35 cellular contexts compared by ENCODE assay signal in the genomic region with DNA sequence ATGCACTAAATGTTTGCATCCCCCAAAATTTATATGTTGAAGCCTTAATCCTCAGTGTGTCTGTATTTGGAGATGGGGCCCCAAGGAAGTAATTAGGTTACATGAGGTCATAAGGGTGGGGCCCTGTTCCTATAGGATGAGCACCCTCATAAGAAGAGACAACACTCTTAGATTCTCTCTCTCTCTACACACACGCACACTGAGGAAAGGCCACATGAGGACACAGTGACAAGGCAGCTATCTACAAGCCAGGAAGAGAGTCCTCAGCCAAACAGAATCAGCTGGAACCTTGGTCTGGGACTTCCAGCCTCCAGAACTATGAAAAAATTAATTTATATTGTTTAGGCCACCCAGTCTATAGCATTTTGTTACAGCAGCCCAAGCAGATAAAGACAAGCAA.
"Had no signal": no experiment of that assay in that cellular context is flagged by ENCODE, and none has a peak within 500 bp of the region (broad histone marks: within the 10 kb centered on the region; RNA-seq: fewer than 3 reads in every experiment).

No MANE protein-coding gene starts in this region.

- H3K9me3 Mint-ChIP-seq: activated CD4-positive, alpha-beta memory T cell treated with anti-CD3 and anti-CD28 coated beads, Interleukin-2, amount 10 ng/mL, durations not matched to agents 7 days and 5 days; activated CD4-positive, alpha-beta T cell treated with anti-CD3 and anti-CD28 coated beads, Interleukin-2, amount 10 ng/mL, durations not matched to agents 7 days and 5 days; activated naive CD4-positive, alpha-beta T cell treated with anti-CD3 and anti-CD28 coated beads, Interleukin-2, amount 10 ng/mL, durations not matched to agents 7 days and 5 days; activated naive CD4-positive, alpha-beta T cell treated with anti-CD3 and anti-CD28 coated beads, Interleukin-2, amount 50 U/mL, for 24 hours; activated naive CD8-positive, alpha-beta T cell treated with anti-CD3 and anti-CD28 coated beads, Interleukin-2, amount 10 ng/mL, durations not matched to agents 7 days and 5 days; activated naive CD8-positive, alpha-beta T cell treated with anti-CD3 and anti-CD28 coated beads, Interleukin-2, amount 50 U/mL, for 24 hours; activated T-cell treated with anti-CD3 and anti-CD28 coated beads, Interleukin-2, amount 50 U/mL, for 24 hours; activated T-helper 2 cell treated with anti-CD3 and anti-CD28 coated beads, Interferon-gamma antibody, Interleukin-2, Interleukin-4, amounts not matched to agents 10 μg/mL and 5 μg/mL and 100 μg/mL, durations not matched to agents 14 hours and 24 hours and 36 hours; brain; central memory CD8-positive, alpha-beta T cell; T-helper 1 cell treated with Interleukin-12 subunit alpha and Interleukin-12 subunit beta and Interleukin-4 antibody, amounts not matched to agents 30 μg/mL and 1 μg/mL, for 36 hours; T-helper 2 cell treated with Interferon-gamma antibody and Interleukin-4, amounts not matched to agents 5 μg/mL and 100 μg/mL, for 36 hours had no signal

- DNase-seq: activated B cell treated with CpG ODN at 0.5 μM for 24 hours; activated CD4-positive, alpha-beta memory T cell treated with anti-CD3 and anti-CD28 coated beads, Interleukin-2, amount 10 ng/mL, durations not matched to agents 7 days and 5 days; activated CD4-positive, alpha-beta T cell treated with anti-CD3 and anti-CD28 coated beads for 4 hours; activated CD4-positive, alpha-beta T cell treated with anti-CD3 and anti-CD28 coated beads, Interleukin-2, amount 10 ng/mL, durations not matched to agents 7 days and 5 days; activated CD4-positive, alpha-beta T cell treated with anti-CD3 and anti-CD28 coated beads, Interleukin-2, amount 50 U/mL, for 48 hours; activated CD4-positive, CD25-positive, alpha-beta regulatory T cell treated with anti-CD3 and anti-CD28 coated beads, Interleukin-2, amount 50 U/mL, for 72 hours; activated CD8-positive, alpha-beta memory T cell treated with anti-CD3 and anti-CD28 coated beads for 24 hours; activated CD8-positive, alpha-beta memory T cell treated with anti-CD3 and anti-CD28 coated beads, Interleukin-2, amount 10 ng/mL, durations not matched to agents 7 days and 5 days; activated CD8-positive, alpha-beta memory T cell treated with anti-CD3 and anti-CD28 coated beads, Interleukin-2, amount 50 U/mL, for 48 hours; activated CD8-positive, alpha-beta T cell treated with anti-CD3 and anti-CD28 coated beads, Interleukin-2, amount 10 ng/mL, durations not matched to agents 7 days and 5 days; activated effector memory CD4-positive, alpha-beta T cell treated with Interleukin-2 at 50 U/mL for 16 hours; activated gamma-delta T cell; activated naive CD4-positive, alpha-beta T cell treated with anti-CD3 and anti-CD28 coated beads, Interleukin-2, amount 10 ng/mL, durations not matched to agents 7 days and 5 days; activated naive CD4-positive, alpha-beta T cell treated with Interleukin-2 at 50 U/mL for 16 hours; activated naive CD8-positive, alpha-beta T cell treated with anti-CD3 and anti-CD28 coated beads, Interleukin-2, amount 10 ng/mL, durations not matched to agents 7 days and 5 days; activated naive CD8-positive, alpha-beta T cell treated with anti-CD3 and anti-CD28 coated beads, Interleukin-2, amount 50 U/mL, for 24 hours; activated T-cell treated with anti-CD3 and anti-CD28 coated beads, Interleukin-2, amount 50 U/mL, for 24 hours; activated T-cell treated with anti-CD3 and anti-CD28 coated beads, Interleukin-2, amount 50 U/mL, for 48 hours; amygdala; anterior cingulate cortex; caudate nucleus; cerebellar nuclear complex; T-helper 1 cell; T-helper 2 cell; T-helper 9 cell had no signal

- ATAC-seq: activated CD8-positive, alpha-beta memory T cell treated with anti-CD3 and anti-CD28 coated beads, Interleukin-2, amount 10 ng/mL, durations not matched to agents 7 days and 5 days; activated CD8-positive, alpha-beta T cell treated with anti-CD3 and anti-CD28 coated beads, Interleukin-2, amount 10 ng/mL, durations not matched to agents 7 days and 5 days; activated naive CD8-positive, alpha-beta T cell treated with anti-CD3 and anti-CD28 coated beads, Interleukin-2, amount 50 U/mL, for 24 hours had no signal

- H3K9me3 ChIP-seq: ascending aorta had no signal

- H3K36me3 Mint-ChIP-seq: activated CD8-positive, alpha-beta memory T cell treated with anti-CD3 and anti-CD28 coated beads, Interleukin-2, amount 10 ng/mL, durations not matched to agents 7 days and 5 days; activated naive CD4-positive, alpha-beta T cell treated with anti-CD3 and anti-CD28 coated beads, Interleukin-2, amount 10 ng/mL, durations not matched to agents 7 days and 5 days; activated naive CD4-positive, alpha-beta T cell treated with anti-CD3 and anti-CD28 coated beads, Interleukin-2, amount 50 U/mL, for 24 hours; activated naive CD8-positive, alpha-beta T cell; activated naive CD8-positive, alpha-beta T cell treated with anti-CD3 and anti-CD28 coated beads, Interleukin-2, amount 10 ng/mL, durations not matched to agents 7 days and 5 days; brain had no signal

- H3K4me3 ChIP-seq: ascending aorta, cardiac muscle cell had no signal

- H3K27me3 ChIP-seq: ascending aorta, cardiac muscle cell had no signal

- H3K27ac Mint-ChIP-seq: activated B cell treated with CpG ODN at 0.5 μM for 24 hours; activated CD4-positive, alpha-beta memory T cell treated with anti-CD3 and anti-CD28 coated beads, Interleukin-2, amount 10 ng/mL, durations not matched to agents 7 days and 5 days; activated CD4-positive, alpha-beta T cell treated with anti-CD3 and anti-CD28 coated beads, Interleukin-2, amount 10 ng/mL, durations not matched to agents 7 days and 5 days; activated CD8-positive, alpha-beta memory T cell treated with anti-CD3 and anti-CD28 coated beads, Interleukin-2, amount 10 ng/mL, durations not matched to agents 7 days and 5 days; activated CD8-positive, alpha-beta T cell treated with anti-CD3 and anti-CD28 coated beads, Interleukin-2, amount 10 ng/mL, durations not matched to agents 7 days and 5 days; activated naive CD4-positive, alpha-beta T cell treated with anti-CD3 and anti-CD28 coated beads, Interleukin-2, amount 10 ng/mL, durations not matched to agents 7 days and 5 days; activated naive CD4-positive, alpha-beta T cell treated with anti-CD3 and anti-CD28 coated beads, Interleukin-2, amount 50 U/mL, for 24 hours; activated naive CD8-positive, alpha-beta T cell; activated naive CD8-positive, alpha-beta T cell treated with anti-CD3 and anti-CD28 coated beads, Interleukin-2, amount 10 ng/mL, durations not matched to agents 7 days and 5 days; activated naive CD8-positive, alpha-beta T cell treated with anti-CD3 and anti-CD28 coated beads, Interleukin-2, amount 50 U/mL, for 24 hours; activated T-cell treated with anti-CD3 and anti-CD28 coated beads, Interleukin-2, amount 50 U/mL, for 24 hours; activated T-helper 2 cell treated with anti-CD3 and anti-CD28 coated beads, Interferon-gamma antibody, Interleukin-2, Interleukin-4, amounts not matched to agents 10 μg/mL and 5 μg/mL and 100 μg/mL, durations not matched to agents 14 hours and 24 hours and 36 hours; brain; T-helper 1 cell treated with Interleukin-12 subunit alpha and Interleukin-12 subunit beta and Interleukin-4 antibody, amounts not matched to agents 30 μg/mL and 1 μg/mL, for 36 hours; T-helper 2 cell treated with Interferon-gamma antibody and Interleukin-4, amounts not matched to agents 5 μg/mL and 100 μg/mL, for 36 hours had no signal

- H3K4me3 Mint-ChIP-seq: activated B cell treated with CpG ODN at 0.5 μM for 24 hours; activated CD4-positive, alpha-beta memory T cell treated with anti-CD3 and anti-CD28 coated beads, Interleukin-2, amount 10 ng/mL, durations not matched to agents 7 days and 5 days; activated CD4-positive, alpha-beta T cell treated with anti-CD3 and anti-CD28 coated beads, Interleukin-2, amount 10 ng/mL, durations not matched to agents 7 days and 5 days; activated CD8-positive, alpha-beta memory T cell treated with anti-CD3 and anti-CD28 coated beads, Interleukin-2, amount 10 ng/mL, durations not matched to agents 7 days and 5 days; activated CD8-positive, alpha-beta T cell treated with anti-CD3 and anti-CD28 coated beads, Interleukin-2, amount 10 ng/mL, durations not matched to agents 7 days and 5 days; activated naive CD4-positive, alpha-beta T cell treated with anti-CD3 and anti-CD28 coated beads, Interleukin-2, amount 10 ng/mL, durations not matched to agents 7 days and 5 days; activated naive CD4-positive, alpha-beta T cell treated with anti-CD3 and anti-CD28 coated beads, Interleukin-2, amount 50 U/mL, for 24 hours; activated naive CD8-positive, alpha-beta T cell; activated naive CD8-positive, alpha-beta T cell treated with anti-CD3 and anti-CD28 coated beads, Interleukin-2, amount 10 ng/mL, durations not matched to agents 7 days and 5 days; activated naive CD8-positive, alpha-beta T cell treated with anti-CD3 and anti-CD28 coated beads, Interleukin-2, amount 50 U/mL, for 24 hours; activated T-cell treated with anti-CD3 and anti-CD28 coated beads, Interleukin-2, amount 50 U/mL, for 24 hours; brain; central memory CD8-positive, alpha-beta T cell; T-helper 1 cell treated with Interleukin-12 subunit alpha and Interleukin-12 subunit beta and Interleukin-4 antibody, amounts not matched to agents 30 μg/mL and 1 μg/mL, for 36 hours; T-helper 2 cell treated with Interferon-gamma antibody and Interleukin-4, amounts not matched to agents 5 μg/mL and 100 μg/mL, for 36 hours had no signal

- H3K27me3 Mint-ChIP-seq: activated B cell treated with CpG ODN at 0.5 μM for 24 hours; activated CD4-positive, alpha-beta memory T cell treated with anti-CD3 and anti-CD28 coated beads, Interleukin-2, amount 10 ng/mL, durations not matched to agents 7 days and 5 days; activated CD4-positive, alpha-beta T cell treated with anti-CD3 and anti-CD28 coated beads, Interleukin-2, amount 10 ng/mL, durations not matched to agents 7 days and 5 days; activated CD8-positive, alpha-beta memory T cell treated with anti-CD3 and anti-CD28 coated beads, Interleukin-2, amount 10 ng/mL, durations not matched to agents 7 days and 5 days; activated naive CD4-positive, alpha-beta T cell treated with anti-CD3 and anti-CD28 coated beads, Interleukin-2, amount 50 U/mL, for 24 hours; activated naive CD8-positive, alpha-beta T cell; activated naive CD8-positive, alpha-beta T cell treated with anti-CD3 and anti-CD28 coated beads, Interleukin-2, amount 10 ng/mL, durations not matched to agents 7 days and 5 days; activated naive CD8-positive, alpha-beta T cell treated with anti-CD3 and anti-CD28 coated beads, Interleukin-2, amount 50 U/mL, for 24 hours; activated T-cell treated with anti-CD3 and anti-CD28 coated beads, Interleukin-2, amount 50 U/mL, for 24 hours had no signal

- H3K27ac ChIP-seq: ascending aorta, cardiac muscle cell, VCaP had no signal

- H3K4me1 Mint-ChIP-seq: activated CD4-positive, alpha-beta memory T cell treated with anti-CD3 and anti-CD28 coated beads, Interleukin-2, amount 10 ng/mL, durations not matched to agents 7 days and 5 days; activated CD4-positive, alpha-beta T cell treated with anti-CD3 and anti-CD28 coated beads, Interleukin-2, amount 10 ng/mL, durations not matched to agents 7 days and 5 days; activated CD8-positive, alpha-beta memory T cell treated with anti-CD3 and anti-CD28 coated beads, Interleukin-2, amount 10 ng/mL, durations not matched to agents 7 days and 5 days; activated naive CD4-positive, alpha-beta T cell treated with anti-CD3 and anti-CD28 coated beads, Interleukin-2, amount 10 ng/mL, durations not matched to agents 7 days and 5 days; activated naive CD4-positive, alpha-beta T cell treated with anti-CD3 and anti-CD28 coated beads, Interleukin-2, amount 50 U/mL, for 24 hours; activated naive CD8-positive, alpha-beta T cell treated with anti-CD3 and anti-CD28 coated beads, Interleukin-2, amount 10 ng/mL, durations not matched to agents 7 days and 5 days; activated naive CD8-positive, alpha-beta T cell treated with anti-CD3 and anti-CD28 coated beads, Interleukin-2, amount 50 U/mL, for 24 hours; brain; central memory CD8-positive, alpha-beta T cell had no signal

- H3K4me1 ChIP-seq: ascending aorta had no signal

- H3K36me3 ChIP-seq: ascending aorta, cardiac muscle cell had no signal
